In the genomic region with DNA sequence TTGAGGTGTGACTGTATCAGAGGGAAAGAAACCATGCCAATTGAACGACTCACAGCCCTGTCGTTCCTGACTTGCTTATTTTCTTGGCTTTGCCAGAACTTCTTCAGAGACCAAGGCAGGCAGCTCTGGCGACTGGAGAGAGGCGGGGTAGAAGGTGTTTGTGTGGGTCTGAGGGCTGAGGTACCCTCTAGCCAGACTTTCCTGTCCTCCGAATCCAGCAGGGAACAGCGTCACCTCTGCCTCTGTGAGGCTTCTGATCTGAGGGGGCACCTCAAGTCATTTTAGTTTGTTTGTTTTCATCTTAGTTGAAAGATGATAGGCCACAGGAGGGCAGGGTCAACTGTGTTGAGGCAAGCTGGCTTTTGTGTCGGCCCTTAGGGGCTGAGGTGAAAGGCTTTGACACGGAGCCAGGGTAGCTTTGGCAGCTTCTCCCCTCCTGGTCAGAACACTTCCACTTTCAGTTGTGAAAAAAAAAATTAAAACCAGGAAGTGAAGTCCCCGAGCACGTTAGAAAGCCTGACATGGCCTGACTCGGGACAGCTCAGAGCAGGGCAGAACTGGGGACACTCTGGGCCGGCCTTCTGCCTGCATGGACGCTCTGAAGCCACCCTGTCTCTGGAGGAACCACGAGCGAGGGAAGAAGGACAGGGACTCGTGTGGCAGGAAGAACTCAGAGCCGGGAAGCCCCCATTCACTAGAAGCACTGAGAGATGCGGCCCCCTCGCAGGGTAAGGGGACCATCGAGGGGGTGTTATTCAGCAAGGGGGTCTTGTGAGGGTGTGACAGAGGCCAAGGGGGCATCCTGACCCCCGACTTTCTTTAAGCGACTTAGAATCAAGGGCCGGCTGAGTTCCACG, we compare ENCODE assay signal across 8 cellular contexts. TPM values are rescaled to one million over a fixed set of nuclear protein-coding genes. Genes with fewer than 3 reads are reported as not detected.
DNase-seq lines count a peak whose midpoint lies in the region; ATAC-seq and TF ChIP-seq lines count a peak whose summit lies in the region.

No MANE protein-coding gene starts in this region.

- H3K36me3 ChIP-seq in OCI-LY7 (ENCODE audit: insufficient read depth, low read length) (peaks cover 15% of the 10 kb centered on the region), smooth muscle cell (ENCODE audit: low read depth) (no peaks in the 10 kb centered on the region)

- peak overlapping the region; percentile 91 for H2AFZ ChIP-seq in OCI-LY7 (ENCODE audit: low read length)
- no peak overlapping the region for H2AFZ ChIP-seq in smooth muscle cell (ENCODE audit: low read depth)

- H3K4me2 ChIP-seq in OCI-LY7 (ENCODE audit: low read length) (peak overlapping the region; percentile 84), smooth muscle cell (peak overlapping the region; percentile 31)

- H3K9me2 ChIP-seq in OCI-LY7 (ENCODE audit: insufficient read depth, low read length), result no peaks in the 10 kb centered on the region

- CTCF ChIA-PET in OCI-LY7 (lab: Charles Lee; ENCODE audit: unreplicated experiment), result interaction anchor here (0.6 to 1.1 kb wide), 2 partner anchors 10 to 307 kb away, joined by 3 to 4 read pairs; no protein-coding TSS in a partner anchor

- POLR2A ChIA-PET in OCI-LY7 (lab: Charles Lee), result interaction anchor here (1.0 to 4.1 kb wide), 10 partner anchors 9 to 193 kb away, joined by 3 to 22 read pairs (median 5); a partner anchor contains a TSS

- H4K20me1 ChIP-seq in OCI-LY7 (ENCODE audit: insufficient read depth, low read length) (no peaks in the 10 kb centered on the region), smooth muscle cell (ENCODE audit: low read depth) (no peaks in the 10 kb centered on the region)

- intact Hi-C loops in OCI-LY7 (cut with micrococcal nuclease; ENCODE audit: unreplicated experiment), result loop anchor here (2.0 to 5.0 kb wide), 2 partner anchors 71 to 194 kb away; a partner anchor contains a TSS
- intact Hi-C loops in right cardiac atrium (cut with DNase I), result no loop called here

- ATAC-seq in GM18861 (IDR thresholded peaks at IDR 0.05; ENCODE audit: unreplicated experiment) (peak; percentile 94), HG02885 (IDR thresholded peaks at IDR 0.05; ENCODE audit: poor library complexity, unreplicated experiment) (peak; percentile 85), right cardiac atrium (peak; percentile 86 to 89)

- no peak overlapping the region for H3K9ac ChIP-seq in smooth muscle cell (ENCODE audit: low read depth)

- 35% methylated on average over 24 of the region's 24 CpGs for WGBS in right cardiac atrium
- WGBS in smooth muscle cell (ENCODE audit: low lambda C conversion rate), result 85% methylated on average over 24 of the region's 24 CpGs

- 0 out of 2 replicates have a peak, but pooled peaks have one; percentile 28 for TF ChIP-seq CTCF in OCI-LY7 (conservative IDR thresholded peaks at IDR 0.05; ENCODE audit: low read length)
- TF ChIP-seq CTCF in smooth muscle cell (IDR thresholded peaks at IDR 0.05; ENCODE audit: borderline replicate concordance, insufficient read depth, poor library complexity, severe bottlenecking), result no peak

- H3K27me3 ChIP-seq in right cardiac atrium (ENCODE audit: control insufficient read depth, insufficient read depth), result no peaks in the 10 kb centered on the region
- no peaks in the 10 kb centered on the region for H3K27me3 ChIP-seq in smooth muscle cell (ENCODE audit: low read depth)

- peak overlapping the region; percentile 51 for H3K27ac ChIP-seq in OCI-LY7 (ENCODE audit: low read depth, low read length, poor library complexity, severe bottlenecking)
- peak overlapping the region; percentile 97 for H3K27ac ChIP-seq in right cardiac atrium (ENCODE audit: low read length)
- H3K27ac ChIP-seq in smooth muscle cell (ENCODE audit: low read depth), result no peak overlapping the region

- TSS peak; percentile 88 for BruUV-seq in OCI-LY7 (replicated peaks; lab: Mats Ljungman, UMichigan)

- peak; percentile 80 for DNase-seq in OCI-LY7 (ENCODE audit: low spot score)
- DNase-seq in activated naive CD4-positive, alpha-beta T cell treated with anti-CD3 and anti-CD28 coated beads, Interleukin-2, amount 50 U/mL, for 16 hours, result peak; percentile 30
- peak; percentile 74 to 91 (median 87) for DNase-seq in right cardiac atrium
- DNase-seq in smooth muscle cell (lab: John Stamatoyannopoulos, UW; ENCODE audit: unreplicated experiment), result no peak
- DNase-seq in NCI-H1105 treated with DMSO at 0.1 percent for 48 hours (lab: John Stamatoyannopoulos, UW), result no peak
- no peak for DNase-seq in NCI-H128 (lab: John Stamatoyannopoulos, UW; ENCODE audit: unreplicated experiment)

- no peaks in the 10 kb centered on the region for H3F3A ChIP-seq in smooth muscle cell (ENCODE audit: low read depth)

- peaks cover 16% of the 10 kb centered on the region; the same call in 1 of the 2 replicates for H3K79me2 ChIP-seq in OCI-LY7 (ENCODE audit: insufficient read depth, low read depth, low read length)
- H3K79me2 ChIP-seq in smooth muscle cell (ENCODE audit: low read depth), result no peaks in the 10 kb centered on the region

- H3K4me3 ChIP-seq in OCI-LY7 (ENCODE audit: low read depth, low read length, poor library complexity, severe bottlenecking) (peak overlapping the region; percentile 80), right cardiac atrium (ENCODE audit: low read length) (peak overlapping the region; percentile 59), smooth muscle cell (no peak overlapping the region)

- no peaks in the 10 kb centered on the region for H3K9me3 ChIP-seq in OCI-LY7 (ENCODE audit: low read length)
- H3K9me3 ChIP-seq in right cardiac atrium (ENCODE audit: control insufficient read depth, low read length), result no peaks in the 10 kb centered on the region
- H3K9me3 ChIP-seq in smooth muscle cell (replicated peaks; ENCODE audit: low read depth), result no peaks in the 10 kb centered on the region

- peaks cover 28% of the 10 kb centered on the region for H3K4me1 ChIP-seq in OCI-LY7 (ENCODE audit: insufficient read depth, low read length, poor library complexity, severe bottlenecking)
- peaks cover 4% of the 10 kb centered on the region for H3K4me1 ChIP-seq in right cardiac atrium (ENCODE audit: control insufficient read depth, insufficient read depth, low read length)
- H3K4me1 ChIP-seq in smooth muscle cell (ENCODE audit: low read depth), result peaks cover 8% of the 10 kb centered on the region

RNA-seq across cellular contexts. Expression of a gene that starts 2.0 kb away (rescaled TPM):
- total RNA-seq in OCI-LY7 (2014; rRNA removed; shearing (Covaris generic)), result 25.4 and 34.4 TPM in 2 replicates
- total RNA-seq in OCI-LY7 (2022), result 23.0 and 25.3 TPM in 2 replicates
- 10 to 100 TPM in 1 of 4 donors, 1 to 10 TPM in 3; 6.9 to 10.2 (median 8.0) TPM for total RNA-seq in right cardiac atrium
- 7.2 TPM for polyA plus RNA-seq in right cardiac atrium
- not detected in 2 replicates for total RNA-seq in smooth muscle cell
- 0.61 TPM in 1 of 2 replicates, not detected in the other for polyA plus RNA-seq in smooth muscle cell

Comparison
In these comparisons a context has a peak if more than half of its experiments do, and no peak if none do; other contexts are left out.
1. DNase-seq: peak in OCI-LY7 (single experiment), activated naive CD4-positive, alpha-beta T cell treated with anti-CD3 and anti-CD28 coated beads, Interleukin-2, amount 50 U/mL, for 16 hours (single experiment) and right cardiac atrium (3 of 3); none in smooth muscle cell (single experiment), NCI-H1105 treated with DMSO at 0.1 percent for 48 hours (single experiment) and NCI-H128 (single experiment).
2. Peak in every context shown above with its lines, with median percentiles within 50 percentile points of each other: ATAC-seq.